In the genomic region with DNA sequence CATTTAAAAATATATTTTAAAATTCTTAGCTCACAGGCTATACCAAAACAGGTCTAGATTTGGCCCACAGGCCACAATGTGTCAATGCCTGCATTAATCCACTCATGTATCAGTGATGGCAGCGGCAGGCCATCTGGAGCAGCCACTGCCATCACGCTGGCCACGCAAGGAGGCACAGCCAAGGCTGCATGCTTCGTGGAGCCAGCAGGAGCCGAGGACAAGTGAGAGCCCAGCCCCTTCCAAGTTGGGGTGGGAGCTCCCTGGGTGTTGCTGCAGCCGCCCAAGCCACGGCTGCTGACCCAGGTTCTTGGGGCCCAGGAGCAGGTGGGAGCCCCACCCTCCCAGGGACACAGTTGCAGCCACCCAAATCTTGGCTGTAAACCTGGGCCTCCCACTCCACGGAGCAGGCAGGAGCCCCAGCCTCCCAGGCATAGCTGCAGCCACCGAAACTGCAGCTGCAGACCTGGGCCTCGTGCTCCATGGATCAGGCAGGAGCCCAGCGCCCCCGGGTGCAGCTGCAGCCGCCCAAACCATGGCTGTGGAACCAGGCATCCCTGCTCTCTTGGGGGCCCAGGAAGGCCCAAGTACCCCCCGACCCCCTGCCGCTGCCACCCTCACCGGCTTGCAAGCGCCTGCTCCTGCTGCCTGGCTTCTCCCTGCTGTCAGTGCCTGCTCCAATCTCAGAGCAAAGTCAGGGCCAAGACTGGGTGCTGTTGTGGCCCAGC, we compare ENCODE assay signal across 14 cellular contexts.
DNase-seq lines count a peak whose midpoint lies in the region; ATAC-seq and TF ChIP-seq lines count a peak whose summit lies in the region.
"Had no signal": no experiment of that assay in that cellular context is flagged by ENCODE, and none has a peak within 500 bp of the region (broad histone marks: within the 10 kb centered on the region; RNA-seq: fewer than 3 reads in every experiment).

No MANE protein-coding gene starts in this region.

- no peak overlapping the region for H3K4me3 ChIP-seq in left lung

- intact Hi-C loops in left lung (cut with DNase I), result no loop called here

- CTCF ChIA-PET in RWPE1 (lab: Yijun Ruan, JAX), result interaction anchor here (0.5 to 1.9 kb wide), 4 partner anchors 8 to 276 kb away, joined by 3 to 8 read pairs (median 4); no protein-coding TSS in a partner anchor

- DNase-seq in activated CD8-positive, alpha-beta memory T cell treated with anti-CD3 and anti-CD28 coated beads for 24 hours, result peak; percentile 32
- DNase-seq in activated CD8-positive, alpha-beta memory T cell treated with anti-CD3 and anti-CD28 coated beads, Interleukin-2, amount 50 U/mL, for 4 hours, result no peak
- DNase-seq in RWPE1 (ENCODE audit: low spot score) (no peak), mesenteric fat pad (ENCODE audit: low spot score) (peak; percentile 81), left lung (no peak)
- DNase-seq: C1 segment of cervical spinal cord; Calu3; CD4-positive, alpha-beta memory T cell; COR-L47; DMS79 treated with DMSO at 0.1 percent for 48 hours; GF-D8; GOT3; HCEC 1CT had no signal

- ATAC-seq in left lung (no peak), HG02642 (IDR thresholded peaks at IDR 0.05; ENCODE audit: poor library complexity, unreplicated experiment) (no peak)

- POLR2A ChIA-PET in RWPE1 (lab: Yijun Ruan, JAX; ENCODE audit: low non-redundant PET), result no interaction called here

- TF ChIP-seq CTCF in RWPE1 (conservative IDR thresholded peaks at IDR 0.05; ENCODE audit: low read depth) (no peak), left lung (IDR thresholded peaks at IDR 0.05) (no peak)

- no peaks in the 10 kb centered on the region for H3K9me3 ChIP-seq in left lung

- H3K27ac ChIP-seq in RWPE1 (peak overlapping the region; percentile 12; the same call in 1 of the 2 replicates), left lung (no peak overlapping the region)

- H3K27me3 ChIP-seq in left lung, result no peaks in the 10 kb centered on the region

- H3K4me1 ChIP-seq in left lung, result no peaks in the 10 kb centered on the region

- H3K36me3 ChIP-seq in left lung, result no peaks in the 10 kb centered on the region

Comparison
In these comparisons a context has a peak if more than half of its experiments do, and no peak if none do; other contexts are left out.
1. DNase-seq: peak in activated CD8-positive, alpha-beta memory T cell treated with anti-CD3 and anti-CD28 coated beads for 24 hours (single experiment) and mesenteric fat pad (single experiment); none in activated CD8-positive, alpha-beta memory T cell treated with anti-CD3 and anti-CD28 coated beads, Interleukin-2, amount 50 U/mL, for 4 hours (single experiment), RWPE1 (single experiment) and left lung (0 of 2).